Comparison of ENCODE assay signal across 16 cellular contexts in the genomic region with DNA sequence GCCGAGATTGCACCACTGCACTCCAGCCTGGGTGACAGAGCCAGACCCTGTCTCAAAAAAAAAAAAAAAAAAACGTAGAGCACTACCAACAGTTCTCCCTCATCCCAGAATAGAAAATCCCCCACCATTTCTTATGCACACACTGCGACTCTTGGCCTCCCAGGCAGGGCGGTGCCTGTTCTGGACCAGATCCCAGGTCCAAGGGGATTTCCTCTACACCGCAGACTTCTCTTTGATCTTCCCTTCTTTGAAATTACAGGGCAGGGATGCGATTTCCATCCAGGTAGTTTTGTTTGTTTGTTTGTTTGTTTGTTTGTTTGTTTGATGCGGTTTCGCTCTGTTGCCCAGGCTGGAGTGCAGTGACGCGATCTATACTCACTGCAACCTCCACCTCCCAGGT.
DNase-seq lines count a peak whose midpoint lies in the region; ATAC-seq and TF ChIP-seq lines count a peak whose summit lies in the region.
"Had no signal": no experiment of that assay in that cellular context is flagged by ENCODE, and none has a peak within 500 bp of the region (broad histone marks: within the 10 kb centered on the region; RNA-seq: fewer than 3 reads in every experiment).

No MANE protein-coding gene starts in this region.

- no peak overlapping the region for H3K4me3 ChIP-seq in choroid plexus epithelial cell (ENCODE audit: low read depth, low read length)
- H3K4me3 ChIP-seq: A549 had no signal

- intact Hi-C loops in posterior vena cava (cut with DNase I) = no loop called here

- DNase-seq in Daoy (ENCODE audit: low read depth) (peak; percentile 39), NCI-H2196 (lab: John Stamatoyannopoulos, UW; ENCODE audit: unreplicated experiment) (peak; percentile 22), SW480 (ENCODE audit: low spot score) (peak; percentile 89), choroid plexus epithelial cell (ENCODE audit: low read depth) (peak; percentile 2), SIG-M5 (lab: John Stamatoyannopoulos, UW) (no peak), posterior vena cava (ENCODE audit: low spot score) (no peak), NCI-H1105 treated with DMSO at 0.1 percent for 48 hours (lab: John Stamatoyannopoulos, UW) (no peak)
- DNase-seq: CD8-positive, alpha-beta T cell; COR-L47; DMS153; DND-41; GF-D8; HCEC 1CT; HFFc6 had no signal

- TF ChIP-seq CTCF in choroid plexus epithelial cell (conservative IDR thresholded peaks at IDR 0.05; ENCODE audit: low read depth, low read length) = no peak

- no peak for ATAC-seq in GM18909 (IDR thresholded peaks at IDR 0.05; ENCODE audit: poor library complexity, unreplicated experiment)
- ATAC-seq: A549; CD8-positive, alpha-beta T cell had no signal

Comparison
In these comparisons a context has a peak if more than half of its experiments do, and no peak if none do; other contexts are left out.
1. DNase-seq: peak in Daoy (single experiment), NCI-H2196 (single experiment), SW480 (single experiment) and choroid plexus epithelial cell (single experiment); none in SIG-M5 (single experiment), posterior vena cava (single experiment) and NCI-H1105 treated with DMSO at 0.1 percent for 48 hours (single experiment).